ENCODE assay signal across 8 cellular contexts in genomic region chr13:108218044-108218974, GRCh38. TPM values are rescaled to one million over a fixed set of nuclear protein-coding genes. Genes with fewer than 3 reads are reported as not detected.
DNase-seq lines count a peak whose midpoint lies in the region; ATAC-seq, FAIRE-seq and TF ChIP-seq lines count a peak whose summit lies in the region.

Gene ABHD13 (plus strand): TSS chr13:108218392. CDS start chr13:108229219, 10,827 bp downstream.

- H3K4me1 Mint-ChIP-seq in H9 (peaks cover 18 to 27% of the 10 kb centered on the region in 2 experiments), neural progenitor cell (peaks cover 32% of the 10 kb centered on the region)

- H3K36me3 Mint-ChIP-seq in H9 (ENCODE audit: insufficient read depth in 1 of 3, low read depth in 3 of 3), result no peaks in the 10 kb centered on the region
- no peaks in the 10 kb centered on the region for H3K36me3 Mint-ChIP-seq in neural progenitor cell

- H3K27me3 ChIP-seq in H9 (ENCODE audit: insufficient read depth, low read length), result no peaks in the 10 kb centered on the region
- no peaks in the 10 kb centered on the region for H3K27me3 ChIP-seq in foreskin keratinocyte
- no peaks in the 10 kb centered on the region for H3K27me3 ChIP-seq in neural progenitor cell
- no peaks in the 10 kb centered on the region for H3K27me3 ChIP-seq in stomach smooth muscle (ENCODE audit: control insufficient read depth in 1 of 2, insufficient read depth in 2 of 2, low read length in 2 of 2)

- WGBS in H9 (ENCODE audit: extremely low coverage, insufficient read length, low lambda C conversion rate), result no CpG with 5 or more reads among the region's 93 CpGs

- no peak within 1 kb of the TSS for H3T11ph ChIP-seq in H9 (ENCODE audit: low read length)

- H3K14ac ChIP-seq in H9 (ENCODE audit: insufficient read depth, low read length), result peak within 1 kb of the TSS; percentile 62

- H3K4me2 ChIP-seq in H9 (ENCODE audit: insufficient read depth, insufficient read length, low read length) (peak within 1 kb of the TSS; percentile 95), neural progenitor cell (peak within 1 kb of the TSS; percentile 88)

- peak within 1 kb of the TSS; percentile 71 for H3K18ac ChIP-seq in H9 (ENCODE audit: insufficient read length, low read depth, low read length)

- H3K27ac ChIP-seq in H9 (ENCODE audit: insufficient read length, low read depth, low read length) (no peak within 1 kb of the TSS), foreskin keratinocyte (peak within 1 kb of the TSS; percentile 82), neural progenitor cell (peak within 1 kb of the TSS; percentile 61), stomach smooth muscle (ENCODE audit: low read length) (peak within 1 kb of the TSS; percentile 76)

- H3K23ac ChIP-seq in H9 (ENCODE audit: insufficient read length, low read depth, low read length), result no peak within 1 kb of the TSS

- no peak within 1 kb of the TSS for H2BK5ac ChIP-seq in H9 (ENCODE audit: insufficient read length, low read length)

- H3K56ac ChIP-seq in H9 (ENCODE audit: insufficient read length, low read depth, low read length), result no peak within 1 kb of the TSS

- peaks cover 16% of the 10 kb centered on the region for H3F3A ChIP-seq in neural progenitor cell (ENCODE audit: low read depth)

- DNase-seq in H9 (peak; percentile 93), M059J (ENCODE audit: low read depth) (peak; percentile 85), SHP77 treated with DMSO at 0.1 percent for 48 hours (lab: John Stamatoyannopoulos, UW) (peak; percentile 96), activated gamma-delta T cell treated with Interleukin-2 at 50 U/mL for 16 hours (peak; percentile 86), foreskin keratinocyte (peak; percentile 81 to 89), neural progenitor cell (ENCODE audit: low spot score) (peak; percentile 94)

- H3K4me3 Mint-ChIP-seq in H9, result peak within 1 kb of the TSS; percentile 88 to 91
- peak within 1 kb of the TSS; percentile 94 for H3K4me3 Mint-ChIP-seq in neural progenitor cell

- peaks cover 3% of the 10 kb centered on the region for H3K79me1 ChIP-seq in H9 (ENCODE audit: insufficient read depth, low read depth, low read length, poor library complexity, severe bottlenecking)

- no peak within 1 kb of the TSS for H2BK120ac ChIP-seq in H9 (ENCODE audit: low read depth, low read length, poor library complexity, severe bottlenecking)

- no peaks in the 10 kb centered on the region; the same call in 1 of the 2 replicates for H3K27me3 Mint-ChIP-seq in H9 (ENCODE audit: low read depth)
- peaks cover 2% of the 10 kb centered on the region for H3K27me3 Mint-ChIP-seq in neural progenitor cell (ENCODE audit: insufficient read depth, low read depth)

- TF ChIP-seq CTCF in H9 (conservative IDR thresholded peaks at IDR 0.05), result 0 out of 3 replicates have a peak, but pooled peaks have one; percentile 23
- peak; percentile 10 for TF ChIP-seq CTCF in foreskin keratinocyte (conservative IDR thresholded peaks at IDR 0.05)
- no peak for TF ChIP-seq CTCF in neural progenitor cell (IDR thresholded peaks at IDR 0.05)

- H3K36me3 ChIP-seq in neural progenitor cell (no peaks in the 10 kb centered on the region), stomach smooth muscle (ENCODE audit: control insufficient read depth in 2 of 2, insufficient read depth in 2 of 2, low read length in 2 of 2) (no peaks in the 10 kb centered on the region)

- no peaks in the 10 kb centered on the region for H3K4me1 ChIP-seq in H9 (ENCODE audit: insufficient read depth, low read length)
- peaks cover 14% of the 10 kb centered on the region for H3K4me1 ChIP-seq in foreskin keratinocyte
- peaks cover 13% of the 10 kb centered on the region for H3K4me1 ChIP-seq in neural progenitor cell
- H3K4me1 ChIP-seq in stomach smooth muscle (ENCODE audit: control insufficient read depth, insufficient read depth, low read length), result peaks cover 11% of the 10 kb centered on the region

- H4K20me1 ChIP-seq in H9 (ENCODE audit: control insufficient read depth, insufficient read depth, insufficient read length) (no peaks in the 10 kb centered on the region), neural progenitor cell (ENCODE audit: low read depth) (peaks cover 20% of the 10 kb centered on the region)

- H3K9ac ChIP-seq in H9 (ENCODE audit: extremely low read depth, insufficient read length, low read length) (peak within 1 kb of the TSS; percentile 87), neural progenitor cell (peak within 1 kb of the TSS; percentile 78), stomach smooth muscle (ENCODE audit: low read length in 2 of 2) (peak within 1 kb of the TSS; percentile 92 to 94)

- H2AK5ac ChIP-seq in H9 (ENCODE audit: insufficient read length, low read length), result no peak within 1 kb of the TSS

- H3K27ac Mint-ChIP-seq in H9 (peak within 1 kb of the TSS; percentile 84 to 95 (median 94); a peak in 6 of 7 replicates), neural progenitor cell (peak within 1 kb of the TSS; percentile 87)

- H2BK12ac ChIP-seq in H9 (ENCODE audit: insufficient read length, low read depth, low read length), result no peak within 1 kb of the TSS

- H3K9me3 Mint-ChIP-seq in H9 (no peaks in the 10 kb centered on the region), neural progenitor cell (no peaks in the 10 kb centered on the region)

- peak; percentile 94 for FAIRE-seq in G401.6 (lab: Jason Lieb, UNC)

- H3K79me2 ChIP-seq in H9 (ENCODE audit: insufficient read depth, low read length), result peaks cover 6% of the 10 kb centered on the region; the same call in 1 of the 2 replicates
- peaks cover 59% of the 10 kb centered on the region for H3K79me2 ChIP-seq in neural progenitor cell (ENCODE audit: low read depth)

- ATAC-seq in foreskin keratinocyte, result peak; percentile 79

- no peak within 1 kb of the TSS for H3K4ac ChIP-seq in H9 (ENCODE audit: low read depth, low read length)

- no peak within 1 kb of the TSS for H4K91ac ChIP-seq in H9 (ENCODE audit: insufficient read length, low read depth, low read length)

- H4K8ac ChIP-seq in H9 (replicated peaks; ENCODE audit: insufficient read length, low read depth, low read length), result no peak within 1 kb of the TSS

- H3K23me2 ChIP-seq in H9 (ENCODE audit: insufficient read length, low read depth, low read length, poor library complexity, severe bottlenecking), result peaks cover 3% of the 10 kb centered on the region

- peak within 1 kb of the TSS; percentile 58 for H2AFZ ChIP-seq in H9 (ENCODE audit: low read length)
- H2AFZ ChIP-seq in neural progenitor cell (replicated peaks), result peak within 1 kb of the TSS; percentile 86

- H3K9me3 ChIP-seq in H9 (ENCODE audit: control insufficient read depth, low read depth, low read length) (no peaks in the 10 kb centered on the region), neural progenitor cell (ENCODE audit: low read depth) (no peaks in the 10 kb centered on the region), stomach smooth muscle (ENCODE audit: control insufficient read depth in 2 of 2, low read length in 2 of 2) (no peaks in the 10 kb centered on the region)

- H4K5ac ChIP-seq in H9 (ENCODE audit: insufficient read length, low read depth, low read length), result no peak within 1 kb of the TSS

- H3K4me3 ChIP-seq in neural progenitor cell (peak within 1 kb of the TSS; percentile 91), stomach smooth muscle (ENCODE audit: low read length in 2 of 2) (peak within 1 kb of the TSS; percentile 93 to 94)

- no peak within 1 kb of the TSS for H2BK15ac ChIP-seq in H9 (ENCODE audit: low read depth, low read length)

- no peak within 1 kb of the TSS for H2BK20ac ChIP-seq in H9 (ENCODE audit: low read depth, low read length, poor library complexity, severe bottlenecking)

RNA-seq across cellular contexts. Expression of gene ABHD13, which starts in this region (rescaled TPM):
- 6.1 and 6.2 TPM in 2 replicates for total RNA-seq in H9 (2021)
- total RNA-seq in M059J (2014; rRNA removed; shearing (Covaris generic)), result 4.4 and 5.4 TPM in 2 replicates
- total RNA-seq in foreskin keratinocyte, result 7.0 TPM in 2 replicates
- polyA plus RNA-seq in foreskin keratinocyte, result 3.3 and 3.8 TPM in 2 replicates
- total RNA-seq in neural progenitor cell (ENCODE audit: low replicate concordance), result 10.7 and 17.6 TPM in 2 replicates
